In genomic region chr20:52217689-52218395, GRCh38 we compare ENCODE assay signal across 23 cellular contexts.
"Had no signal": no experiment of that assay in that cellular context is flagged by ENCODE, and none has a peak within 500 bp of the region (broad histone marks: within the 10 kb centered on the region; RNA-seq: fewer than 3 reads in every experiment).

No MANE protein-coding gene starts in this region.

- H3K9me3 ChIP-seq: thoracic aorta had no signal

- DNase-seq: activated CD4-positive, alpha-beta T cell treated with anti-CD3 and anti-CD28 coated beads for 1 hour; activated CD4-positive, alpha-beta T cell treated with anti-CD3 and anti-CD28 coated beads, Interleukin-2, amount 10 ng/mL, durations not matched to agents 7 days and 5 days; activated CD8-positive, alpha-beta T cell treated with anti-CD3 and anti-CD28 coated beads for 36 hours; activated gamma-delta T cell treated with Interleukin-2 at 50 U/mL for 16 hours; activated naive CD4-positive, alpha-beta T cell treated with anti-CD3 and anti-CD28 coated beads, Interleukin-2, amount 50 U/mL, for 16 hours; activated T-cell treated with anti-CD3 and anti-CD28 coated beads, Interleukin-2, amount 50 U/mL, for 4 hours; amniotic stem cell; brain microvascular endothelial cell; caudate nucleus; foreskin fibroblast; head of caudate nucleus; hippocampal formation; left cardiac atrium; left ventricle myocardium superior; nephron progenitor cell; ovary; right lobe of liver; stimulated activated CD4-positive, alpha-beta T cell treated with anti-CD3 and anti-CD28 coated beads, Interleukin-2, amount 100 ng/mL, for 48 hours; stimulated activated naive CD4-positive, alpha-beta T cell treated with Interleukin-2 at 50 U/mL for 16 hours; uterus had no signal

- H3K4me1 ChIP-seq: right lobe of liver, uterus had no signal

- H3K4me3 ChIP-seq: ovary, right lobe of liver, thoracic aorta, uterus had no signal

- ATAC-seq: activated CD8-positive, alpha-beta T cell treated with anti-CD3 and anti-CD28 coated beads for 36 hours; activated T-cell treated with anti-CD3 and anti-CD28 coated beads, Interleukin-2, amount 50 U/mL, for 4 hours; activated T-helper 17 cell treated with anti-CD3 and anti-CD28 coated beads, Interleukin-2, amount 50 U/mL, for 72 hours; left cardiac atrium; left ventricle myocardium superior; right lobe of liver; WTC11 had no signal

- H3K27ac ChIP-seq: brain microvascular endothelial cell, ovary, right lobe of liver, thoracic aorta, uterus had no signal

- H3K27me3 ChIP-seq: brain microvascular endothelial cell, ovary, right lobe of liver, uterus had no signal

- H3K36me3 ChIP-seq: brain microvascular endothelial cell, ovary, right lobe of liver, thoracic aorta, uterus had no signal
